In the genomic region with DNA sequence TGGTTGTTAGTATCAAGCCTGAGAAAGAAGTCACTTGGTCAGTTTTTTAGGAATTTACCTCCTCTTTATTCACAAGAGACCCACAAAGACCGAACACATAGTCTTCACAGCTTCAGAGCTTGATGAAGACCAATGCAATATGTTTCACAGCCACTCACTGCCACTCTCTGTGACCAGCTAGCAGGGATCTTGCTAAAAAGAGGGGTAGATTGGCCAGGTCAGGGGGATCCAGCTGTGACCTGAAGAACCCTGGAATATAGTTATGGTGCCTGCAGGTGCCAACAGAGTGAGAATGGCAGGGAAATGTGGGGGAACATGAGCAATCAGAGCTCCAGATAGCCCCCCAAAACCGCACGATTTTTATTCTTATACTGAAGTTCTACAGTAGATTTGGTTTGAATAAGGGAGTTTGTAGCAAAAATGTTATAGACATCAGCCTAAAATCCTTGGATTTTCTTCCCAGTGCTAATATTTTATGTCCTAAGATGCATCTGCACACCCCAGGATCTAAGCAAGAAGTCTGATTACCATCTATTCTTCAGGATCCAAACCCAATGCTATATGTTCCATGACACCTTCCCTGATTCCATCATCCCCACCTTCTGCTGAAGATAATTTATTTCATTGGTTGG, we compare ENCODE assay signal across 15 cellular contexts. TPM values are rescaled to one million over a fixed set of nuclear protein-coding genes. Genes with fewer than 3 reads are reported as not detected.
DNase-seq lines count a peak whose midpoint lies in the region; ATAC-seq, FAIRE-seq and TF ChIP-seq lines count a peak whose summit lies in the region.
"Had no signal": no experiment of that assay in that cellular context is flagged by ENCODE, and none has a peak within 500 bp of the region (broad histone marks: within the 10 kb centered on the region; RNA-seq: fewer than 3 reads in every experiment).

No MANE protein-coding gene starts in this region.

- TF ChIP-seq EP300 in GM12878 (IDR thresholded peaks at IDR 0.05; ENCODE audit: borderline replicate concordance in 1 of 2, control insufficient read depth in 1 of 2, low read depth in 2 of 2, low read length in 2 of 2): no peak

- POLR2A ChIA-PET in GM12878 (lab: Charles Lee): interaction anchor here (0.8 to 19.8 kb wide), 6 partner anchors 8 to 53 kb away, joined by 3 to 415 read pairs (median 8); partner anchors contain the start of gene POU2AF1

- 47% methylated on average over 3 of the region's 3 CpGs for WGBS in GM12878 (ENCODE audit: insufficient coverage, insufficient replicate concordance, low lambda C conversion rate, missing lambda C conversion rate)

- CTCF ChIA-PET in GM12878 (lab: Yijun Ruan, JAX): interaction anchor here (0.8 to 13.1 kb wide), 4 partner anchors 11 to 59 kb away, joined by 3 to 213 read pairs (median 16); no protein-coding TSS in a partner anchor

- no peak for TF ChIP-seq RAD21 in GM12878 (IDR thresholded peaks at IDR 0.05; ENCODE audit: insufficient read depth, low read depth, low read length)

- peaks cover 90% of the 10 kb centered on the region for H3K4me1 ChIP-seq in BLaER1
- peaks cover 93% of the 10 kb centered on the region for H3K4me1 ChIP-seq in MM.1S (ENCODE audit: low read length)
- H3K4me1 ChIP-seq in GM12878 (ENCODE audit: control insufficient read depth, insufficient read depth, low read length): peaks cover 71% of the 10 kb centered on the region

- H3K4me2 ChIP-seq in BLaER1 (peak overlapping the region; percentile 23; the same call in 1 of the 2 replicates), MM.1S (ENCODE audit: low read depth, low read length) (peak overlapping the region; percentile 84), GM12878 (ENCODE audit: control insufficient read depth, insufficient read depth) (peak overlapping the region; percentile 92)

- BruUV-seq in GM12878 (replicated peaks; lab: Mats Ljungman, UMichigan): no TSS peak

- no peaks in the 10 kb centered on the region for H3K9me2 ChIP-seq in MM.1S (replicated peaks; ENCODE audit: insufficient read depth, low read length)

- H3K4me3 ChIP-seq in BLaER1 (no peak overlapping the region), GM12865 (ENCODE audit: low read depth, low read length) (peak overlapping the region; percentile 97), MM.1S (ENCODE audit: low read length) (peak overlapping the region; percentile 37), GM12878 (peak overlapping the region; percentile 67)

- SMC1A ChIA-PET in GM12878 (lab: Charles Lee; ENCODE audit: uncharacterized antibody, unreplicated experiment): interaction anchor here (1.1 to 32.6 kb wide), 5 partner anchors 8 to 47 kb away, joined by 3 to 972 read pairs (median 11); partner anchors contain the start of gene POU2AF1

- peak; percentile 13 for DNase-seq in GM12865 (ENCODE audit: low read depth)
- no peak for DNase-seq in MM.1S
- no peak for DNase-seq in GM12878 (ENCODE audit: low read depth, low spot score)
- DNase-seq in nucleus accumbens (lab: John Stamatoyannopoulos, UW): no peak
- no peak for DNase-seq in D721Med (ENCODE audit: insufficient read length, low spot score)
- DNase-seq: DMS153, NCI-H2029 treated with DMSO at 0.1 percent for 48 hours, NCI-H510A, NCI-H82, SIG-M5 had no signal

- H3K27ac ChIP-seq in BLaER1 (no peak overlapping the region), MM.1S (ENCODE audit: low read length) (peak overlapping the region; percentile 100), GM12878 (ENCODE audit: control insufficient read depth, insufficient read depth) (peak overlapping the region; percentile 97)

- H2AFZ ChIP-seq in MM.1S (ENCODE audit: low read length) (no peak overlapping the region), GM12878 (ENCODE audit: control insufficient read depth, low read depth, low read length) (no peak overlapping the region)

- H3K27me3 ChIP-seq in BLaER1 (no peaks in the 10 kb centered on the region), MM.1S (replicated peaks; ENCODE audit: insufficient read depth, low read length) (no peaks in the 10 kb centered on the region), GM12878 (replicated peaks in 1 of 2; ENCODE audit: control insufficient read depth in 2 of 2, insufficient read depth in 2 of 2, low read length in 1 of 2) (no peaks in the 10 kb centered on the region)

- ATAC-seq in GM12878: no peak
- no peak for ATAC-seq in HG02870 (IDR thresholded peaks at IDR 0.05; ENCODE audit: unreplicated experiment)

- peaks cover 92% of the 10 kb centered on the region for H3K79me2 ChIP-seq in MM.1S (ENCODE audit: low read length)
- H3K79me2 ChIP-seq in GM12878 (ENCODE audit: control insufficient read depth, insufficient read depth, low read length): peaks cover 96% of the 10 kb centered on the region

- TF ChIP-seq CTCF in GM12865 (IDR thresholded peaks at IDR 0.05; ENCODE audit: insufficient read depth, low read depth, low read length, missing control alignments): no peak
- no peak for TF ChIP-seq CTCF in MM.1S (IDR thresholded peaks at IDR 0.05; ENCODE audit: low read length)
- TF ChIP-seq CTCF in GM12878 (IDR thresholded peaks at IDR 0.05 in 2 of 3, conservative IDR thresholded peaks at IDR 0.05 in 1 of 3; ENCODE audit: control insufficient read depth in 2 of 3, extremely low read depth in 1 of 3, insufficient read depth in 1 of 3, low read depth in 3 of 3, low read length in 3 of 3): no peak
- no peak for TF ChIP-seq CTCF in D721Med (IDR thresholded peaks at IDR 0.05; ENCODE audit: insufficient read depth, missing control alignments)

- H4K20me1 ChIP-seq in BLaER1 (peaks cover 79% of the 10 kb centered on the region), MM.1S (ENCODE audit: insufficient read depth, low read length) (no peaks in the 10 kb centered on the region), GM12878 (ENCODE audit: control insufficient read depth, insufficient read depth) (no peaks in the 10 kb centered on the region)

- H3K9me3 ChIP-seq in BLaER1: peaks cover 21% of the 10 kb centered on the region; the same call in 1 of the 2 replicates
- H3K9me3 ChIP-seq in MM.1S (replicated peaks; ENCODE audit: insufficient read depth, low read length): no peaks in the 10 kb centered on the region
- no peaks in the 10 kb centered on the region for H3K9me3 ChIP-seq in GM12878 (replicated peaks; ENCODE audit: control insufficient read depth, insufficient read depth, low read length)

- peaks cover 64% of the 10 kb centered on the region for H3F3A ChIP-seq in MM.1S (ENCODE audit: insufficient read depth, low read length)

- TF ChIP-seq POLR2A in GM12878 (IDR thresholded peaks at IDR 0.05; ENCODE audit: low read depth, low read length): 0 out of 2 replicates have a peak, but pooled peaks have one; percentile 29

- in situ Hi-C loops in GM12878 (cut with MboI): loop anchor here (10.0 kb wide), 1 partner anchor 1416 kb away; no protein-coding TSS in a partner anchor

- intact Hi-C loops in GM12878 (cut with micrococcal nuclease; ENCODE audit: unreplicated experiment): no loop called here

- RAD21 ChIA-PET in GM12878 (lab: Charles Lee; ENCODE audit: unreplicated experiment): interaction anchor here (1.1 to 22.2 kb wide), 5 partner anchors 8 to 45 kb away, joined by 3 to 657 read pairs (median 4); partner anchors contain the start of gene POU2AF1

- H3K36me3 ChIP-seq in BLaER1 (peaks cover 92% of the 10 kb centered on the region), MM.1S (replicated peaks; ENCODE audit: insufficient read depth, low read length) (peaks cover 18% of the 10 kb centered on the region), GM12878 (ENCODE audit: control insufficient read depth in 2 of 2, insufficient read depth in 2 of 2, low read length in 1 of 2) (peaks cover 0 to 28% of the 10 kb centered on the region in 2 experiments)

- H3K9ac ChIP-seq in BLaER1 (no peak overlapping the region), MM.1S (ENCODE audit: low read length) (peak overlapping the region; percentile 91), GM12878 (ENCODE audit: control insufficient read depth, insufficient read depth, low read length) (peak overlapping the region; percentile 36)

- FAIRE-seq in GM12878 (lab: Jason Lieb, UNC) (no peak), D721Med (lab: Jason Lieb, UNC) (no peak)
- FAIRE-seq: H54 had no signal

TF ChIP-seq in GM12878, 131 proteins besides CTCF, POLR2A, EP300 and RAD21 (continues in another document):
- TF ChIP-seq MEF2A (IDR thresholded peaks at IDR 0.05; ENCODE audit: insufficient read depth, low read depth, low read length) (no peak), FOXM1 (IDR thresholded peaks at IDR 0.05; ENCODE audit: low read depth, low read length) (no peak), EZH2 (IDR thresholded peaks at IDR 0.05; ENCODE audit: borderline replicate concordance, control insufficient read depth, low read depth, low read length) (no peak)
- TF ChIP-seq, protein P1, sequence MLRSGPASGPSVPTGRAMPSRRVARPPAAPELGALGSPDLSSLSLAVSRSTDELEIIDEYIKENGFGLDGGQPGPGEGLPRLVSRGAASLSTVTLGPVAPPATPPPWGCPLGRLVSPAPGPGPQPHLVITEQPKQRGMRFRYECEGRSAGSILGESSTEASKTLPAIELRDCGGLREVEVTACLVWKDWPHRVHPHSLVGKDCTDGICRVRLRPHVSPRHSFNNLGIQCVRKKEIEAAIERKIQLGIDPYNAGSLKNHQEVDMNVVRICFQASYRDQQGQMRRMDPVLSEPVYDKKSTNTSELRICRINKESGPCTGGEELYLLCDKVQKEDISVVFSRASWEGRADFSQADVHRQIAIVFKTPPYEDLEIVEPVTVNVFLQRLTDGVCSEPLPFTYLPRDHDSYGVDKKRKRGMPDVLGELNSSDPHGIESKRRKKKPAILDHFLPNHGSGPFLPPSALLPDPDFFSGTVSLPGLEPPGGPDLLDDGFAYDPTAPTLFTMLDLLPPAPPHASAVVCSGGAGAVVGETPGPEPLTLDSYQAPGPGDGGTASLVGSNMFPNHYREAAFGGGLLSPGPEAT (IDR thresholded peaks at IDR 0.05; ENCODE audit: low read depth): no peak

RNA-seq across cellular contexts. Expression of gene POU2AF1, which starts 8.7 kb away (rescaled TPM):
- 165 and 176 TPM in 2 replicates for total RNA-seq in GM12878 (2013; cell fraction: nucleolus; rRNA removed)
- 28.7 and 31.2 TPM in 2 replicates for total RNA-seq in GM12878 (2014; rRNA removed)
- 31.9 and 35.1 TPM in 2 replicates for total RNA-seq in GM12878 (2014; rRNA removed; fragmentation: Illumina TruSeq; extraction: Trizol)
- total RNA-seq in GM12878 (2021): 165 and 169 TPM in 2 replicates
- 175 TPM for polyA plus RNA-seq in GM12878 (2011; ENCODE audit: low read depth)
- 34.5 and 61.7 TPM in 2 replicates for polyA plus RNA-seq in GM12878 (2011; rRNA removed)
- 57.8 and 71.0 TPM in 2 replicates for polyA plus RNA-seq in GM12878 (2011; cell fraction: cytosol; rRNA removed)
- polyA plus RNA-seq in GM12878 (2011; cell fraction: nucleus; rRNA removed): 98.1 and 141 TPM in 2 replicates
- 246 and 275 TPM in 2 replicates for polyA plus RNA-seq in GM12878 (2012)
- 97.7 and 107 TPM in 2 replicates for polyA plus RNA-seq in GM12878 (2014; fragmentation: Illumina TruSeq; extraction: Trizol)
- 10 to 100 TPM; 13.1 to 92.7 TPM for polyA plus RNA-seq in GM12878 (2014; fragmentation: Nextera tagmentation; extraction: Ambion mirVana)
- 93.5 and 128 TPM in 2 replicates for polyA plus RNA-seq in GM12878 (2014; rRNA removed)
- 10 to 100 TPM; 71.3 to 79.7 TPM for polyA plus RNA-seq in GM12878 (2016; fragmentation: Nextera tagmentation; extraction: Ambion mirVana)
- 70.5 and 86.6 TPM in 2 replicates for polyA minus RNA-seq in GM12878 (2011; rRNA and poly(A)+ RNA removed)
- polyA minus RNA-seq in GM12878 (2011; cell fraction: cytosol; rRNA and poly(A)+ RNA removed): 55.2 and 55.6 TPM in 2 replicates
- 48.6 and 100 TPM in 2 replicates for polyA minus RNA-seq in GM12878 (2011; cell fraction: nucleus; rRNA and poly(A)+ RNA removed)
- total RNA-seq: RPMI7951 had no signal
- polyA plus RNA-seq: BJ had no signal

Comparison
In these comparisons a context has a peak if more than half of its experiments do, and no peak if none do; other contexts are left out.
1. H3K4me2 ChIP-seq: peak in every context shown above with its lines; median percentile 92 in GM12878; 84 in MM.1S; 23 in BLaER1.